ENCODE assay signal across 8 cellular contexts in the genomic region with DNA sequence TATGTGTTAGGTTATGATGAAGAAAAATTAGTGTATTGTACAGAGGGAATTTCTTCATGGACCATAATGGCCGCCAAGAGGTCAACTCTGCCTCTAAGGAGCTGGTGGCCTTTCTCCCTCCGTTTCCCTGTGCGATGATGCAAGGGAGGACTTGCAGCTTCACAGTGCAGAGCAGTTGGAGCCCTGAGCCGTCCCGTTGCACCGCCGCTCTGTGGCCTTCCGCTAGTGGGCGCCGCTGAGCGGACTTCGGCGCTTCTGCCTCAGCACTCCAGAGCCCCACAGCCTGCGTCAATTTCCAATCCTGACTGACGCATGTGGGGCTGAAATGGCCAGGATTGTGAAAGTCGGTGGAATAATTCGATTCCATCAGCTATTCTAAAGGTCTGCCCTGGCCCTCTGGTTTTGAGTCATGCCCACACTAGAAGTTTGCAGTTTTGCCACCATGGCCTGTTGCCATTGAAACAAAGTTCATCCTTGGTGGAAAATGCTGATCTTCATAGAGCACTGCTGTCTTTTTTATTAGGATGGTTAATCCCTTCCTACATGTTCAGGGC. TPM values are rescaled to one million over a fixed set of nuclear protein-coding genes. Genes with fewer than 3 reads are reported as not detected.
DNase-seq lines count a peak whose midpoint lies in the region; ATAC-seq lines count a peak whose summit lies in the region.

No MANE protein-coding gene starts in this region.

- no peaks in the 10 kb centered on the region for H3K36me3 Mint-ChIP-seq in activated naive CD8-positive, alpha-beta T cell treated with anti-CD3 and anti-CD28 coated beads for 36 hours

- no peak overlapping the region for H3K4me3 Mint-ChIP-seq in activated naive CD8-positive, alpha-beta T cell treated with anti-CD3 and anti-CD28 coated beads for 36 hours

- H3K9me3 Mint-ChIP-seq in activated naive CD8-positive, alpha-beta T cell treated with anti-CD3 and anti-CD28 coated beads for 36 hours, result no peaks in the 10 kb centered on the region

- no peak overlapping the region for H3K27ac Mint-ChIP-seq in activated naive CD8-positive, alpha-beta T cell treated with anti-CD3 and anti-CD28 coated beads for 36 hours

- no peaks in the 10 kb centered on the region for H3K4me1 Mint-ChIP-seq in activated naive CD8-positive, alpha-beta T cell treated with anti-CD3 and anti-CD28 coated beads for 36 hours

- peaks cover 50% of the 10 kb centered on the region for H3K27me3 Mint-ChIP-seq in activated naive CD8-positive, alpha-beta T cell treated with anti-CD3 and anti-CD28 coated beads for 36 hours

- ATAC-seq in GM21390 (IDR thresholded peaks at IDR 0.05; ENCODE audit: unreplicated experiment), result peak; percentile 91
- no peak for ATAC-seq in GM18870 (IDR thresholded peaks at IDR 0.05; ENCODE audit: unreplicated experiment)

- DNase-seq in Ammon's horn (ENCODE audit: low spot score), result peak; percentile 38
- DNase-seq in NOMO-1 treated with DMSO at 0.1 percent for 48 hours (lab: John Stamatoyannopoulos, UW; ENCODE audit: unreplicated experiment), result peak; percentile 72
- DNase-seq in activated naive CD8-positive, alpha-beta T cell treated with anti-CD3 and anti-CD28 coated beads for 36 hours, result peak; percentile 36
- peak; percentile 91 for DNase-seq in iPS-NIHi7 (ENCODE audit: extremely low spot score)
- peak; percentile 5 for DNase-seq in stimulated activated CD4-positive, alpha-beta T cell treated with anti-CD3 and anti-CD28 coated beads, Interleukin-2, amount 100 ng/mL, for 4 hours (ENCODE audit: low read depth)
- DNase-seq in occipital lobe (lab: John Stamatoyannopoulos, UW), result no peak

RNA-seq across cellular contexts. Expression of a gene that starts 22.7 kb away (rescaled TPM):
- total RNA-seq in activated naive CD8-positive, alpha-beta T cell treated with anti-CD3 and anti-CD28 coated beads for 36 hours, result not detected
- not detected for total RNA-seq in occipital lobe

RNA-seq across cellular contexts. Expression of a gene that starts 51.3 kb away (rescaled TPM):
- not detected for total RNA-seq in activated naive CD8-positive, alpha-beta T cell treated with anti-CD3 and anti-CD28 coated beads for 36 hours
- 4.2 TPM for total RNA-seq in occipital lobe
